ENCODE assay signal across 10 cellular contexts in the genomic region with DNA sequence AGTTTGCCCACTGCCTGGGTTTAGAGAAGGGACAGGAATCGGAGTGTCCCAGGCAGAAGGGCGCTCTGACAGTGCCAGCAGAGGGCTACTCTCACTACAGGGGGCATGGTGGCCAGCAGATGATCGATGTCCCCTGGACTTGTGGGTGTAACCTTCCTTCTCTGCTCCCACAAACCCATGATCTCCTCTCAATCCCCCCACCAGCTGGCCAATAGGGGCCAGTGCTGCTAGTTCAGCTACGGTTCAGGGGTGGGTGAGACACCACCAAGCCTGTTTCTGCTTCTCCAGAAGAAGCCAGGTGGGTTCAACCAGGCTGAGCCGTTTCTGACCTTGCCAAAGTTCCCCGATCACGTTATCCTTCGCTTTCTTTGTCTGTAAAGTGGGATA. TPM values are rescaled to one million over a fixed set of nuclear protein-coding genes. Genes with fewer than 3 reads are reported as not detected.
DNase-seq lines count a peak whose midpoint lies in the region; ATAC-seq and TF ChIP-seq lines count a peak whose summit lies in the region.
"Had no signal": no experiment of that assay in that cellular context is flagged by ENCODE, and none has a peak within 500 bp of the region (broad histone marks: within the 10 kb centered on the region; RNA-seq: fewer than 3 reads in every experiment).

No MANE protein-coding gene starts in this region.

- POLR2A ChIA-PET in RWPE1 (lab: Yijun Ruan, JAX; ENCODE audit: low non-redundant PET): no interaction called here

- H3K27ac Mint-ChIP-seq in natural killer cell (no peak overlapping the region), memory B cell (no peak overlapping the region)
- H3K27ac Mint-ChIP-seq in natural killer cell treated with Interleukin-12 subunit alpha and Interleukin-12 subunit beta and Interleukin-15 and Interleukin-18, amount 100 ng/mL, for 72 hours: no peak overlapping the region
- H3K27ac Mint-ChIP-seq in activated naive CD8-positive, alpha-beta T cell treated with anti-CD3 and anti-CD28 coated beads, Interleukin-2, amount 50 U/mL, for 24 hours: no peak overlapping the region

- peak overlapping the region; percentile 59 for H3K4me3 Mint-ChIP-seq in natural killer cell
- no peak overlapping the region for H3K4me3 Mint-ChIP-seq in natural killer cell treated with Interleukin-12 subunit alpha and Interleukin-12 subunit beta and Interleukin-15 and Interleukin-18, amount 100 ng/mL, for 72 hours
- H3K4me3 Mint-ChIP-seq in activated naive CD8-positive, alpha-beta T cell treated with anti-CD3 and anti-CD28 coated beads, Interleukin-2, amount 50 U/mL, for 24 hours: peak overlapping the region; percentile 14
- H3K4me3 Mint-ChIP-seq in memory B cell: peak overlapping the region; percentile 71

- intact Hi-C loops in natural killer cell (cut with micrococcal nuclease): loop anchor here (1.0 to 5.0 kb wide), 2 partner anchors 402 to 517 kb away; no protein-coding TSS in a partner anchor

- no peaks in the 10 kb centered on the region for H3K9me3 Mint-ChIP-seq in natural killer cell
- H3K9me3 Mint-ChIP-seq in natural killer cell treated with Interleukin-12 subunit alpha and Interleukin-12 subunit beta and Interleukin-15 and Interleukin-18, amount 100 ng/mL, for 72 hours: no peaks in the 10 kb centered on the region
- no peaks in the 10 kb centered on the region for H3K9me3 Mint-ChIP-seq in activated naive CD8-positive, alpha-beta T cell treated with anti-CD3 and anti-CD28 coated beads, Interleukin-2, amount 50 U/mL, for 24 hours
- H3K9me3 Mint-ChIP-seq in memory B cell: no peaks in the 10 kb centered on the region

- H3K36me3 Mint-ChIP-seq in natural killer cell: no peaks in the 10 kb centered on the region
- no peaks in the 10 kb centered on the region for H3K36me3 Mint-ChIP-seq in natural killer cell treated with Interleukin-12 subunit alpha and Interleukin-12 subunit beta and Interleukin-15 and Interleukin-18, amount 100 ng/mL, for 72 hours
- H3K36me3 Mint-ChIP-seq in activated naive CD8-positive, alpha-beta T cell treated with anti-CD3 and anti-CD28 coated beads, Interleukin-2, amount 50 U/mL, for 24 hours (ENCODE audit: low read depth): no peaks in the 10 kb centered on the region
- H3K36me3 Mint-ChIP-seq in memory B cell: no peaks in the 10 kb centered on the region

- H3K4me1 Mint-ChIP-seq in natural killer cell: peaks cover 0 to 5% of the 10 kb centered on the region in 2 donors
- H3K4me1 Mint-ChIP-seq in natural killer cell treated with Interleukin-12 subunit alpha and Interleukin-12 subunit beta and Interleukin-15 and Interleukin-18, amount 100 ng/mL, for 72 hours (ENCODE audit: low read depth in 2 of 2): no peaks in the 10 kb centered on the region
- peaks cover 5% of the 10 kb centered on the region for H3K4me1 Mint-ChIP-seq in activated naive CD8-positive, alpha-beta T cell treated with anti-CD3 and anti-CD28 coated beads, Interleukin-2, amount 50 U/mL, for 24 hours
- peaks cover 16% of the 10 kb centered on the region for H3K4me1 Mint-ChIP-seq in memory B cell

- TF ChIP-seq CTCF in natural killer cell (IDR thresholded peaks at IDR 0.05): no peak
- TF ChIP-seq CTCF in RWPE1 (conservative IDR thresholded peaks at IDR 0.05; ENCODE audit: low read depth): no peak

- no peak overlapping the region for H3K27ac ChIP-seq in RWPE1

- CTCF ChIA-PET in RWPE1 (lab: Yijun Ruan, JAX): interaction anchor here (0.6 to 4.3 kb wide), 13 partner anchors 9 to 547 kb away, joined by 3 to 43 read pairs (median 3); no protein-coding TSS in a partner anchor

- peak in 2 of 3 donors; percentile 13 to 16 for ATAC-seq in natural killer cell
- ATAC-seq in natural killer cell treated with Interleukin-12 subunit alpha and Interleukin-12 subunit beta and Interleukin-15 and Interleukin-18, amount 100 ng/mL, for 72 hours: no peak
- no peak for ATAC-seq in activated naive CD8-positive, alpha-beta T cell treated with anti-CD3 and anti-CD28 coated beads, Interleukin-2, amount 50 U/mL, for 24 hours
- ATAC-seq in memory B cell (ENCODE audit: low read depth): peak; percentile 16
- ATAC-seq in GM19395 (IDR thresholded peaks at IDR 0.05; ENCODE audit: unreplicated experiment): no peak
- ATAC-seq in GM21526 (IDR thresholded peaks at IDR 0.05; ENCODE audit: low FRiP score, unreplicated experiment): no peak

- H3K27me3 Mint-ChIP-seq in natural killer cell (ENCODE audit: low read depth in 2 of 2): peaks cover 48 to 54% of the 10 kb centered on the region in 2 donors
- H3K27me3 Mint-ChIP-seq in natural killer cell treated with Interleukin-12 subunit alpha and Interleukin-12 subunit beta and Interleukin-15 and Interleukin-18, amount 100 ng/mL, for 72 hours: peaks cover 34 to 36% of the 10 kb centered on the region in 2 donors
- peaks cover 44% of the 10 kb centered on the region for H3K27me3 Mint-ChIP-seq in activated naive CD8-positive, alpha-beta T cell treated with anti-CD3 and anti-CD28 coated beads, Interleukin-2, amount 50 U/mL, for 24 hours
- H3K27me3 Mint-ChIP-seq in memory B cell: peaks cover 24% of the 10 kb centered on the region

- DNase-seq in natural killer cell (no peak), memory B cell (ENCODE audit: low spot score in 2 of 2) (no peak), RWPE1 (ENCODE audit: low spot score) (no peak), HT-29 (ENCODE audit: low spot score) (no peak)
- no peak for DNase-seq in natural killer cell treated with Interleukin-12 subunit alpha and Interleukin-12 subunit beta and Interleukin-15 and Interleukin-18, amount 100 ng/mL, for 72 hours (ENCODE audit: low spot score)
- DNase-seq in activated naive CD8-positive, alpha-beta T cell treated with anti-CD3 and anti-CD28 coated beads, Interleukin-2, amount 50 U/mL, for 24 hours: no peak

RNA-seq across cellular contexts. Expression of gene NPPC, which starts 1.3 kb away (rescaled TPM):
- total RNA-seq in natural killer cell: not detected
- 1 to 10 TPM; 2.7 to 4.2 TPM for total RNA-seq in natural killer cell treated with Interleukin-12 subunit alpha and Interleukin-12 subunit beta and Interleukin-15 and Interleukin-18, amount 100 ng/mL, for 72 hours
- total RNA-seq in HT-29 (2014; rRNA removed; shearing (Covaris generic)): not detected in 2 replicates
- total RNA-seq: M059J, RPMI7951 had no signal

RNA-seq across cellular contexts. Expression of gene DIS3L2, which starts 36.6 kb away (rescaled TPM):
- total RNA-seq in natural killer cell: 10 to 100 TPM; 56.4 to 63.6 (median 59.4) TPM
- total RNA-seq in natural killer cell treated with Interleukin-12 subunit alpha and Interleukin-12 subunit beta and Interleukin-15 and Interleukin-18, amount 100 ng/mL, for 72 hours: 10 to 100 TPM; 38.8 to 76.0 TPM
- 24.3 and 29.4 TPM in 2 replicates for total RNA-seq in HT-29 (2014; rRNA removed; shearing (Covaris generic))

Comparison
In these comparisons a context has a peak if more than half of its experiments do, and no peak if none do; other contexts are left out.
1. ATAC-seq: peak in natural killer cell (2 of 3) and memory B cell (single experiment); none in natural killer cell treated with Interleukin-12 subunit alpha and Interleukin-12 subunit beta and Interleukin-15 and Interleukin-18, amount 100 ng/mL, for 72 hours (0 of 2), activated naive CD8-positive, alpha-beta T cell treated with anti-CD3 and anti-CD28 coated beads, Interleukin-2, amount 50 U/mL, for 24 hours (single experiment), GM19395 (single experiment) and GM21526 (single experiment).